ENCODE assay signal across 1 cellular context in the genomic region with DNA sequence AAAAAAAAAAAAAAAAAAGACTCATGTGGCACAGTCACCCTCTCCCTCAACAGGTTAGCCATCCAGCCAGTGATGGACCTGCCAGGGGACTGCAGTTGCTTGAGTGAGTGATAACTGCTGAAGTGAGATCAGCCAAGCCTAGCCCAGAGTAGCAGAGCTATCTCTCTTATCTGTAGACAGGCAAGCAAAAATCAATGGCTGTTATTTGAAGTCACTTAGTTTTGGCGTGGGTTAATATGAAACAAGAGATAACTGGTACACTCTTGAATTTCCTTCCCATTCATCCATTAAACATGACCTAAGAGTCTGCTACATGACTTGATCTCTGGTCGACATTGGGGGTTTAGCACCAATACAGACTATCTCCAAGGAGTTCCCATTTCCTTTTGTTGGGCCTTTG.
TF ChIP-seq lines count a peak whose summit lies in the region.

No MANE protein-coding gene starts in this region.

TF ChIP-seq in K562, 482 proteins besides CTCF, POLR2A, EP300 and RAD21 (continued from another document and continues in another):
- TF ChIP-seq, protein P1, sequence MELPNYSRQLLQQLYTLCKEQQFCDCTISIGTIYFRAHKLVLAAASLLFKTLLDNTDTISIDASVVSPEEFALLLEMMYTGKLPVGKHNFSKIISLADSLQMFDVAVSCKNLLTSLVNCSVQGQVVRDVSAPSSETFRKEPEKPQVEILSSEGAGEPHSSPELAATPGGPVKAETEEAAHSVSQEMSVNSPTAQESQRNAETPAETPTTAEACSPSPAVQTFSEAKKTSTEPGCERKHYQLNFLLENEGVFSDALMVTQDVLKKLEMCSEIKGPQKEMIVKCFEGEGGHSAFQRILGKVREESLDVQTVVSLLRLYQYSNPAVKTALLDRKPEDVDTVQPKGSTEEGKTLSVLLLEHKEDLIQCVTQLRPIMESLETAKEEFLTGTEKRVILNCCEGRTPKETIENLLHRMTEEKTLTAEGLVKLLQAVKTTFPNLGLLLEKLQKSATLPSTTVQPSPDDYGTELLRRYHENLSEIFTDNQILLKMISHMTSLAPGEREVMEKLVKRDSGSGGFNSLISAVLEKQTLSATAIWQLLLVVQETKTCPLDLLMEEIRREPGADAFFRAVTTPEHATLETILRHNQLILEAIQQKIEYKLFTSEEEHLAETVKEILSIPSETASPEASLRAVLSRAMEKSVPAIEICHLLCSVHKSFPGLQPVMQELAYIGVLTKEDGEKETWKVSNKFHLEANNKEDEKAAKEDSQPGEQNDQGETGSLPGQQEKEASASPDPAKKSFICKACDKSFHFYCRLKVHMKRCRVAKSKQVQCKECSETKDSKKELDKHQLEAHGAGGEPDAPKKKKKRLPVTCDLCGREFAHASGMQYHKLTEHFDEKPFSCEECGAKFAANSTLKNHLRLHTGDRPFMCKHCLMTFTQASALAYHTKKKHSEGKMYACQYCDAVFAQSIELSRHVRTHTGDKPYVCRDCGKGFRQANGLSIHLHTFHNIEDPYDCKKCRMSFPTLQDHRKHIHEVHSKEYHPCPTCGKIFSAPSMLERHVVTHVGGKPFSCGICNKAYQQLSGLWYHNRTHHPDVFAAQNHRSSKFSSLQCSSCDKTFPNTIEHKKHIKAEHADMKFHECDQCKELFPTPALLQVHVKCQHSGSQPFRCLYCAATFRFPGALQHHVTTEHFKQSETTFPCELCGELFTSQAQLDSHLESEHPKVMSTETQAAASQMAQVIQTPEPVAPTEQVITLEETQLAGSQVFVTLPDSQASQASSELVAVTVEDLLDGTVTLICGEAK (IDR thresholded peaks at IDR 0.05) = no peak
- TF ChIP-seq, protein P1 (CRISPR knock-in tag; IDR thresholded peaks at IDR 0.05) = no peak
- TF ChIP-seq ZFP1 (CRISPR knock-in tag; IDR thresholded peaks at IDR 0.05) (no peak), U2AF2 (optimal IDR thresholded peaks at IDR 0.05; ENCODE audit: low read depth, low read length) (no peak), TCF3 (CRISPR knock-in tag; IDR thresholded peaks at IDR 0.05) (peak; percentile 53; the same call in 1 of the 2 replicates), MEIS2 (IDR thresholded peaks at IDR 0.05; ENCODE audit: partially characterized antibody) (peak; percentile 71), TAL1 (IDR thresholded peaks at IDR 0.05) (peak; percentile 39; the same call in 1 of the 2 replicates), FOXP1 (CRISPR knock-in tag; IDR thresholded peaks at IDR 0.05) (no peak), RBM17 (IDR thresholded peaks at IDR 0.05; ENCODE audit: borderline replicate concordance, low read depth, low read length) (no peak), ZNF384 (IDR thresholded peaks at IDR 0.05; ENCODE audit: low read depth, low read length) (peak; percentile 88), FOXJ2 (tag; IDR thresholded peaks at IDR 0.05) (no peak), HEY1 (CRISPR knock-in tag; IDR thresholded peaks at IDR 0.05; ENCODE audit: borderline replicate concordance) (no peak), KDM1A (IDR thresholded peaks at IDR 0.05) (peak; percentile 58 to 70), POU5F1 (IDR thresholded peaks at IDR 0.05; ENCODE audit: borderline replicate concordance, low read depth, low read length, partially characterized antibody) (no peak), EP400 (IDR thresholded peaks at IDR 0.05) (no peak), CBFA2T3 (IDR thresholded peaks at IDR 0.05) (peak; percentile 79), KLF1 (tag; IDR thresholded peaks at IDR 0.05) (no peak), SMARCA4 (IDR thresholded peaks at IDR 0.05) (peak; percentile 68), NCOR1 (IDR thresholded peaks at IDR 0.05) (peak; percentile 56), PHB (CRISPR knock-in tag; IDR thresholded peaks at IDR 0.05) (no peak), ARNT (IDR thresholded peaks at IDR 0.05) (peak in 1 of 2 experiments; percentile 56; a peak in 1 of 4 replicates), CBFA2T2 (conservative IDR thresholded peaks at IDR 0.05) (0 out of 2 replicates have a peak, but pooled peaks have one; percentile 46), SMARCC2 (IDR thresholded peaks at IDR 0.05; ENCODE audit: low read depth) (0 out of 2 replicates have a peak, but pooled peaks have one; percentile 15)
- TF ChIP-seq, protein P2, sequence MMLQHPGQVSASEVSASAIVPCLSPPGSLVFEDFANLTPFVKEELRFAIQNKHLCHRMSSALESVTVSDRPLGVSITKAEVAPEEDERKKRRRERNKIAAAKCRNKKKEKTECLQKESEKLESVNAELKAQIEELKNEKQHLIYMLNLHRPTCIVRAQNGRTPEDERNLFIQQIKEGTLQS (IDR thresholded peaks at IDR 0.05) = 0 out of 2 replicates have a peak, but pooled peaks have one; percentile 22
- TF ChIP-seq, protein P2 (CRISPR knock-in tag; conservative IDR thresholded peaks at IDR 0.05) = no peak
- TF ChIP-seq, protein P3, sequence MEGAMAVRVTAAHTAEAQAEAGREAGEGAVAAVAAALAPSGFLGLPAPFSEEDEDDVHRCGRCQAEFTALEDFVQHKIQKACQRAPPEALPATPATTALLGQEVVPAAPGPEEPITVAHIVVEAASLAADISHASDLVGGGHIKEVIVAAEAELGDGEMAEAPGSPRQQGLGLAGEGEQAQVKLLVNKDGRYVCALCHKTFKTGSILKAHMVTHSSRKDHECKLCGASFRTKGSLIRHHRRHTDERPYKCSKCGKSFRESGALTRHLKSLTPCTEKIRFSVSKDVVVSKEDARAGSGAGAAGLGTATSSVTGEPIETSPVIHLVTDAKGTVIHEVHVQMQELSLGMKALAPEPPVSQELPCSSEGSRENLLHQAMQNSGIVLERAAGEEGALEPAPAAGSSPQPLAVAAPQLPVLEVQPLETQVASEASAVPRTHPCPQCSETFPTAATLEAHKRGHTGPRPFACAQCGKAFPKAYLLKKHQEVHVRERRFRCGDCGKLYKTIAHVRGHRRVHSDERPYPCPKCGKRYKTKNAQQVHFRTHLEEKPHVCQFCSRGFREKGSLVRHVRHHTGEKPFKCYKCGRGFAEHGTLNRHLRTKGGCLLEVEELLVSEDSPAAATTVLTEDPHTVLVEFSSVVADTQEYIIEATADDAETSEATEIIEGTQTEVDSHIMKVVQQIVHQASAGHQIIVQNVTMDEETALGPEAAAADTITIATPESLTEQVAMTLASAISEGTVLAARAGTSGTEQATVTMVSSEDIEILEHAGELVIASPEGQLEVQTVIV (CRISPR knock-in tag; IDR thresholded peaks at IDR 0.05; ENCODE audit: borderline replicate concordance) = no peak
- TF ChIP-seq, protein P4, sequence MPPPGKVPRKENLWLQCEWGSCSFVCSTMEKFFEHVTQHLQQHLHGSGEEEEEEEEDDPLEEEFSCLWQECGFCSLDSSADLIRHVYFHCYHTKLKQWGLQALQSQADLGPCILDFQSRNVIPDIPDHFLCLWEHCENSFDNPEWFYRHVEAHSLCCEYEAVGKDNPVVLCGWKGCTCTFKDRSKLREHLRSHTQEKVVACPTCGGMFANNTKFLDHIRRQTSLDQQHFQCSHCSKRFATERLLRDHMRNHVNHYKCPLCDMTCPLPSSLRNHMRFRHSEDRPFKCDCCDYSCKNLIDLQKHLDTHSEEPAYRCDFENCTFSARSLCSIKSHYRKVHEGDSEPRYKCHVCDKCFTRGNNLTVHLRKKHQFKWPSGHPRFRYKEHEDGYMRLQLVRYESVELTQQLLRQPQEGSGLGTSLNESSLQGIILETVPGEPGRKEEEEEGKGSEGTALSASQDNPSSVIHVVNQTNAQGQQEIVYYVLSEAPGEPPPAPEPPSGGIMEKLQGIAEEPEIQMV (tag; conservative IDR thresholded peaks at IDR 0.05; ENCODE audit: low read depth) = 0 out of 2 replicates have a peak, but pooled peaks have one; percentile 6
- TF ChIP-seq, protein P5, sequence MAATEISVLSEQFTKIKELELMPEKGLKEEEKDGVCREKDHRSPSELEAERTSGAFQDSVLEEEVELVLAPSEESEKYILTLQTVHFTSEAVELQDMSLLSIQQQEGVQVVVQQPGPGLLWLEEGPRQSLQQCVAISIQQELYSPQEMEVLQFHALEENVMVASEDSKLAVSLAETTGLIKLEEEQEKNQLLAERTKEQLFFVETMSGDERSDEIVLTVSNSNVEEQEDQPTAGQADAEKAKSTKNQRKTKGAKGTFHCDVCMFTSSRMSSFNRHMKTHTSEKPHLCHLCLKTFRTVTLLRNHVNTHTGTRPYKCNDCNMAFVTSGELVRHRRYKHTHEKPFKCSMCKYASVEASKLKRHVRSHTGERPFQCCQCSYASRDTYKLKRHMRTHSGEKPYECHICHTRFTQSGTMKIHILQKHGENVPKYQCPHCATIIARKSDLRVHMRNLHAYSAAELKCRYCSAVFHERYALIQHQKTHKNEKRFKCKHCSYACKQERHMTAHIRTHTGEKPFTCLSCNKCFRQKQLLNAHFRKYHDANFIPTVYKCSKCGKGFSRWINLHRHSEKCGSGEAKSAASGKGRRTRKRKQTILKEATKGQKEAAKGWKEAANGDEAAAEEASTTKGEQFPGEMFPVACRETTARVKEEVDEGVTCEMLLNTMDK (IDR thresholded peaks at IDR 0.05; ENCODE audit: borderline replicate concordance, insufficient read depth, low read depth, low read length, poor library complexity, severe bottlenecking) = no peak
- TF ChIP-seq, protein P6, sequence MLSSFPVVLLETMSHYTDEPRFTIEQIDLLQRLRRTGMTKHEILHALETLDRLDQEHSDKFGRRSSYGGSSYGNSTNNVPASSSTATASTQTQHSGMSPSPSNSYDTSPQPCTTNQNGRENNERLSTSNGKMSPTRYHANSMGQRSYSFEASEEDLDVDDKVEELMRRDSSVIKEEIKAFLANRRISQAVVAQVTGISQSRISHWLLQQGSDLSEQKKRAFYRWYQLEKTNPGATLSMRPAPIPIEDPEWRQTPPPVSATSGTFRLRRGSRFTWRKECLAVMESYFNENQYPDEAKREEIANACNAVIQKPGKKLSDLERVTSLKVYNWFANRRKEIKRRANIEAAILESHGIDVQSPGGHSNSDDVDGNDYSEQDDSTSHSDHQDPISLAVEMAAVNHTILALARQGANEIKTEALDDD (IDR thresholded peaks at IDR 0.05) = peak; percentile 90
- TF ChIP-seq, protein P7, sequence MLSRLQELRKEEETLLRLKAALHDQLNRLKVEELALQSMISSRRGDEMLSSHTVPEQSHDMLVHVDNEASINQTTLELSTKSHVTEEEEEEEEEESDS (CRISPR knock-in tag; IDR thresholded peaks at IDR 0.05) = no peak
- TF ChIP-seq, protein P8, sequence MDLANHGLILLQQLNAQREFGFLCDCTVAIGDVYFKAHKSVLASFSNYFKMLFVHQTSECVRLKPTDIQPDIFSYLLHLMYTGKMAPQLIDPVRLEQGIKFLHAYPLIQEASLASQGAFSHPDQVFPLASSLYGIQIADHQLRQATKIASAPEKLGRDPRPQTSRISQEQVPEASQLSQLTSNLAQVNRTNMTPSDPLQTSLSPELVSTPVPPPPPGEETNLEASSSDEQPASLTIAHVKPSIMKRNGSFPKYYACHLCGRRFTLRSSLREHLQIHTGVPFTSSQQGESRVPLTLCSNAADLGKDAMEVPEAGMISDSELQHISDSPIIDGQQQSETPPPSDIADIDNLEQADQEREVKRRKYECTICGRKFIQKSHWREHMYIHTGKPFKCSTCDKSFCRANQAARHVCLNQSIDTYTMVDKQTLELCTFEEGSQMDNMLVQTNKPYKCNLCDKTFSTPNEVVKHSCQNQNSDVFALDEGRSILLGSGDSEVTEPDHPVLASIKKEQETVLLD (IDR thresholded peaks at IDR 0.05) = 0 out of 2 replicates have a peak, but pooled peaks have one; percentile 37
- TF ChIP-seq, protein P9, sequence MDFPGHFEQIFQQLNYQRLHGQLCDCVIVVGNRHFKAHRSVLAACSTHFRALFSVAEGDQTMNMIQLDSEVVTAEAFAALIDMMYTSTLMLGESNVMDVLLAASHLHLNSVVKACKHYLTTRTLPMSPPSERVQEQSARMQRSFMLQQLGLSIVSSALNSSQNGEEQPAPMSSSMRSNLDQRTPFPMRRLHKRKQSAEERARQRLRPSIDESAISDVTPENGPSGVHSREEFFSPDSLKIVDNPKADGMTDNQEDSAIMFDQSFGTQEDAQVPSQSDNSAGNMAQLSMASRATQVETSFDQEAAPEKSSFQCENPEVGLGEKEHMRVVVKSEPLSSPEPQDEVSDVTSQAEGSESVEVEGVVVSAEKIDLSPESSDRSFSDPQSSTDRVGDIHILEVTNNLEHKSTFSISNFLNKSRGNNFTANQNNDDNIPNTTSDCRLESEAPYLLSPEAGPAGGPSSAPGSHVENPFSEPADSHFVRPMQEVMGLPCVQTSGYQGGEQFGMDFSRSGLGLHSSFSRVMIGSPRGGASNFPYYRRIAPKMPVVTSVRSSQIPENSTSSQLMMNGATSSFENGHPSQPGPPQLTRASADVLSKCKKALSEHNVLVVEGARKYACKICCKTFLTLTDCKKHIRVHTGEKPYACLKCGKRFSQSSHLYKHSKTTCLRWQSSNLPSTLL (IDR thresholded peaks at IDR 0.05) = no peak
